8 cellular contexts compared by ENCODE assay signal in genomic region chr12:120265483-120266179, GRCh38. TPM values are rescaled to one million over a fixed set of nuclear protein-coding genes. Genes with fewer than 3 reads are reported as not detected.
DNase-seq lines count a peak whose midpoint lies in the region; ATAC-seq and TF ChIP-seq lines count a peak whose summit lies in the region.

Gene PXN (minus strand): TSS chr12:120265730. CDS start chr12:120265629, 101 bp downstream.

- peak within 1 kb of the TSS; percentile 92 for H3K4me2 ChIP-seq in mammary epithelial cell (ENCODE audit: insufficient read depth, low read depth, low read length)

- H3K4me1 Mint-ChIP-seq in immature natural killer cell = peaks cover 39 to 41% of the 10 kb centered on the region in 2 donors

- H3K27me3 Mint-ChIP-seq in immature natural killer cell (ENCODE audit: low read depth in 3 of 3) = peaks cover 0 to 21% (median 7%) of the 10 kb centered on the region in 3 donors

- DNase-seq in GM13976 (ENCODE audit: low spot score) (peak; percentile 96), NCI-H2107 treated with DMSO at 0.1 percent for 48 hours (lab: John Stamatoyannopoulos, UW; ENCODE audit: unreplicated experiment) (peak; percentile 28), mammary epithelial cell (peak; percentile 63), immature natural killer cell (peak; percentile 91 to 93 (median 92)), spleen (peak; percentile 97)

- TF ChIP-seq CTCF in GM13976 (IDR thresholded peaks at IDR 0.05; ENCODE audit: borderline replicate concordance, control extremely low read depth, extremely low read depth, insufficient read depth, missing control alignments) (peak; percentile 78), WI38 (IDR thresholded peaks at IDR 0.05; ENCODE audit: low read depth, low read length) (peak; percentile 62), mammary epithelial cell (conservative IDR thresholded peaks at IDR 0.05 in 1 of 2, IDR thresholded peaks at IDR 0.05 in 1 of 2; ENCODE audit: extremely low read depth in 1 of 2, insufficient read depth in 1 of 2, low read depth in 1 of 2, low read length in 2 of 2) (peak; percentile 45 to 75), spleen (IDR thresholded peaks at IDR 0.05 in 8 of 11, conservative IDR thresholded peaks at IDR 0.05 in 3 of 11) (peak; percentile 76 to 97 (median 94))

- H3K9me3 Mint-ChIP-seq in immature natural killer cell = no peaks in the 10 kb centered on the region

- H3K9me3 ChIP-seq in mammary epithelial cell (replicated peaks; ENCODE audit: insufficient read depth, low read length) = no peaks in the 10 kb centered on the region
- H3K9me3 ChIP-seq in spleen = no peaks in the 10 kb centered on the region

- intact Hi-C loops in mammary epithelial cell (cut with micrococcal nuclease) = loop anchor here (5.0 kb wide), 1 partner anchor 328 kb away; no protein-coding TSS in a partner anchor
- intact Hi-C loops in spleen (cut with DNase I; ENCODE audit: low total_unique reads) = loop anchor here (10.0 kb wide), 1 partner anchor 51 kb away; no protein-coding TSS in a partner anchor

- H3K27me3 ChIP-seq in mammary epithelial cell (ENCODE audit: insufficient read depth, low read length) (no peaks in the 10 kb centered on the region), spleen (replicated peaks in 1 of 7) (peaks cover 0 to 40% (median 0%) of the 10 kb centered on the region in 7 donors)

- H3K4me3 ChIP-seq in WI38 (ENCODE audit: low read depth, low read length) (peak within 1 kb of the TSS; percentile 93), mammary epithelial cell (replicated peaks in 1 of 3; ENCODE audit: insufficient read depth in 1 of 3, low read depth in 2 of 3, low read length in 3 of 3) (peak within 1 kb of the TSS; percentile 58 to 85 (median 66)), spleen (peak within 1 kb of the TSS; percentile 61 to 93 (median 74))

- H3K4me1 ChIP-seq in mammary epithelial cell (ENCODE audit: insufficient read depth, low read length) (peaks cover 27% of the 10 kb centered on the region), spleen (peaks cover 21 to 79% (median 62%) of the 10 kb centered on the region in 6 donors)

- H3K27ac ChIP-seq in mammary epithelial cell (ENCODE audit: insufficient read depth, low read depth, low read length) (peak within 1 kb of the TSS; percentile 89), spleen (peak within 1 kb of the TSS; percentile 72 to 97 (median 94))

- H4K20me1 ChIP-seq in mammary epithelial cell (ENCODE audit: insufficient read depth, low read length) = no peaks in the 10 kb centered on the region

- H3K9ac ChIP-seq in mammary epithelial cell (ENCODE audit: insufficient read depth, low read length) = peak within 1 kb of the TSS; percentile 95

- H3K36me3 Mint-ChIP-seq in immature natural killer cell = peaks cover 5 to 14% (median 10%) of the 10 kb centered on the region in 3 donors

- no peak within 1 kb of the TSS for H2AFZ ChIP-seq in mammary epithelial cell (ENCODE audit: low read depth, low read length)

- BruUV-seq in mammary epithelial cell (replicated peaks; lab: Mats Ljungman, UMichigan) = no TSS peak

- no peak for TF ChIP-seq POLR2A in spleen (IDR thresholded peaks at IDR 0.05)

- ATAC-seq in HG02840 (IDR thresholded peaks at IDR 0.05; ENCODE audit: low FRiP score, unreplicated experiment) (peak; percentile 69), GM18870 (IDR thresholded peaks at IDR 0.05; ENCODE audit: unreplicated experiment) (no peak)

- WGBS in mammary epithelial cell (ENCODE audit: low coverage, missing lambda C conversion rate) = 20% methylated on average over 6 of the region's 79 CpGs
- WGBS in spleen, 5 donors = 2 to 5% (median 3%) methylated on average over 18 to 79 of the region's 79 CpGs

- peak within 1 kb of the TSS; percentile 91 to 99 (median 96) for H3K27ac Mint-ChIP-seq in immature natural killer cell

- peaks cover 49% of the 10 kb centered on the region for H3K79me2 ChIP-seq in mammary epithelial cell (ENCODE audit: insufficient read depth, low read length)

- H3K4me3 Mint-ChIP-seq in immature natural killer cell = peak within 1 kb of the TSS; percentile 88 to 97 (median 93)

- CTCF ChIA-PET in mammary epithelial cell (lab: Charles Lee; ENCODE audit: low non-redundant PET) = interaction anchor here (0.5 to 1.6 kb wide), 7 partner anchors 30 to 173 kb away, joined by 4 to 19 read pairs (median 6); partner anchors contain the start of gene RPLP0

- in situ Hi-C loops in GM13976 (cut with MboI; ENCODE audit: low sequenced_read_pairs, unreplicated experiment) = loop anchor here (5.0 kb wide), 1 partner anchor 38 kb away; no protein-coding TSS in a partner anchor
- in situ Hi-C loops in mammary epithelial cell (cut with MboI; ENCODE audit: low sequenced_read_pairs in 2 of 2) = loop anchor here (5.0 to 10.0 kb wide), 3 partner anchors 33 to 51 kb away; no protein-coding TSS in a partner anchor

- H3K36me3 ChIP-seq in mammary epithelial cell (ENCODE audit: insufficient read depth, low read length) (no peaks in the 10 kb centered on the region), spleen (peaks cover 0 to 7% (median 0%) of the 10 kb centered on the region in 6 donors)

- dilution Hi-C loops in mammary epithelial cell (cut with HindIII; ENCODE audit: low sequenced_read_pairs) = loop anchor here (5.0 to 10.0 kb wide), 4 partner anchors 37 to 151 kb away; partner anchors contain the start of genes RAB35, RPLP0 and SIRT4

RNA-seq across cellular contexts. Expression of gene PXN, which starts in this region (rescaled TPM):
- total RNA-seq in mammary epithelial cell (100 to 1,000 TPM; 155 to 477 TPM), spleen (100 to 1,000 TPM in 5 of 7 donors, 10 to 100 TPM in 2; 91.8 to 161 (median 149) TPM)
- polyA plus RNA-seq in mammary epithelial cell (166 TPM), immature natural killer cell (100 to 1,000 TPM; 132 to 310 (median 240) TPM), spleen (10 to 100 TPM; 22.3 to 49.8 (median 35.6) TPM)
- 597 TPM for polyA minus RNA-seq in mammary epithelial cell

Comparison
In these comparisons a context has a peak if more than half of its experiments do, and no peak if none do; other contexts are left out.
1. DNase-seq: peak in every context shown above with its lines; median percentile 97 in spleen; 96 in GM13976; 92 in immature natural killer cell; 63 in mammary epithelial cell; 28 in NCI-H2107 treated with DMSO at 0.1 percent for 48 hours.